Comparison of ENCODE assay signal across 16 cellular contexts in genomic region chr3:184601576-184602405, GRCh38. TPM values are rescaled to one million over a fixed set of nuclear protein-coding genes. Genes with fewer than 3 reads are reported as not detected.
DNase-seq lines count a peak whose midpoint lies in the region; ATAC-seq and TF ChIP-seq lines count a peak whose summit lies in the region.
"Had no signal": no experiment of that assay in that cellular context is flagged by ENCODE, and none has a peak within 500 bp of the region (broad histone marks: within the 10 kb centered on the region; RNA-seq: fewer than 3 reads in every experiment).

No MANE protein-coding gene starts in this region.

- H3K4me2 ChIP-seq in osteoblast (ENCODE audit: insufficient read depth, low read length): no peak overlapping the region

- H3K4me1 ChIP-seq in osteoblast (ENCODE audit: insufficient read depth, low read length) (no peaks in the 10 kb centered on the region), thyroid gland (peaks cover 10 to 26% of the 10 kb centered on the region in 2 donors)

- H3K9me3 ChIP-seq in osteoblast (ENCODE audit: low read depth, low read length) (no peaks in the 10 kb centered on the region), thyroid gland (no peaks in the 10 kb centered on the region)

- POLR2A ChIA-PET in RWPE1 (lab: Yijun Ruan, JAX; ENCODE audit: low non-redundant PET): no interaction called here

- ATAC-seq in HG02840 (IDR thresholded peaks at IDR 0.05; ENCODE audit: low FRiP score, unreplicated experiment): no peak

- no peaks in the 10 kb centered on the region for H4K20me1 ChIP-seq in osteoblast (ENCODE audit: insufficient read depth, low read length)

- 13% methylated on average over 29 to 35 of the region's 66 CpGs for WGBS in thyroid gland, 2 donors

- no peak overlapping the region for H3K4me3 ChIP-seq in osteoblast (ENCODE audit: insufficient read depth, low read length)
- no peak overlapping the region for H3K4me3 ChIP-seq in thyroid gland (replicated peaks in 1 of 3)

- H3K27ac Mint-ChIP-seq in glutamatergic neuron (ENCODE audit: unreplicated experiment): no peak overlapping the region
- H3K27ac Mint-ChIP-seq: CD4-positive, CD25-positive, alpha-beta regulatory T cell had no signal

- peaks cover 43% of the 10 kb centered on the region for H3K27me3 Mint-ChIP-seq in glutamatergic neuron (ENCODE audit: unreplicated experiment)

- TF ChIP-seq POLR2A in thyroid gland (IDR thresholded peaks at IDR 0.05): no peak

- TF ChIP-seq CTCF in RWPE1 (conservative IDR thresholded peaks at IDR 0.05; ENCODE audit: low read depth): no peak
- no peak for TF ChIP-seq CTCF in glutamatergic neuron (IDR thresholded peaks at IDR 0.05; ENCODE audit: partially characterized antibody, unreplicated experiment)
- no peak for TF ChIP-seq CTCF in osteoblast (IDR thresholded peaks at IDR 0.05; ENCODE audit: extremely low read depth, low read depth, low read length)
- TF ChIP-seq CTCF in thyroid gland (IDR thresholded peaks at IDR 0.05): no peak

- no peaks in the 10 kb centered on the region for H3K79me2 ChIP-seq in osteoblast (ENCODE audit: insufficient read depth, low read length)

- H3K27me3 ChIP-seq in osteoblast (ENCODE audit: insufficient read depth, low read length): peaks cover 54% of the 10 kb centered on the region
- peaks cover 6% of the 10 kb centered on the region for H3K27me3 ChIP-seq in thyroid gland

- H2AFZ ChIP-seq in osteoblast (ENCODE audit: low read length): no peak overlapping the region

- CTCF ChIA-PET in RWPE1 (lab: Yijun Ruan, JAX): interaction anchor here (1.0 kb wide), 1 partner anchor 88 kb away, joined by 7 read pairs; no protein-coding TSS in a partner anchor

- H3K36me3 Mint-ChIP-seq in glutamatergic neuron (ENCODE audit: unreplicated experiment): no peaks in the 10 kb centered on the region
- H3K36me3 Mint-ChIP-seq: CD4-positive, CD25-positive, alpha-beta regulatory T cell had no signal

- no peaks in the 10 kb centered on the region for H3K36me3 ChIP-seq in osteoblast (ENCODE audit: insufficient read depth, low read length)
- H3K36me3 ChIP-seq in thyroid gland: no peaks in the 10 kb centered on the region

- peaks cover 5% of the 10 kb centered on the region for H3K4me1 Mint-ChIP-seq in glutamatergic neuron (ENCODE audit: low read depth, unreplicated experiment)

- peak; percentile 17 for DNase-seq in ELF-1 (ENCODE audit: low read depth, low spot score)
- DNase-seq in RWPE1 (ENCODE audit: low spot score): no peak
- no peak for DNase-seq in glutamatergic neuron
- DNase-seq in osteoblast (ENCODE audit: insufficient read length, low spot score, missing footprints): peak; percentile 91
- no peak for DNase-seq in NOMO-1 treated with DMSO at 0.1 percent for 48 hours (lab: John Stamatoyannopoulos, UW; ENCODE audit: unreplicated experiment)
- DNase-seq in KG1 (lab: John Stamatoyannopoulos, UW): no peak
- DNase-seq in thyroid gland: no peak
- DNase-seq: activated CD4-positive, alpha-beta T cell treated with anti-CD3 and anti-CD28 coated beads, Interleukin-2, amount 50 U/mL, for 1 hour; activated gamma-delta T cell treated with Interleukin-2 at 50 U/mL for 16 hours; CD4-positive, CD25-positive, alpha-beta regulatory T cell; foreskin fibroblast; kidney glomerular epithelial cell; stimulated activated CD4-positive, alpha-beta T cell treated with anti-CD3 and anti-CD28 coated beads, Interleukin-2, amount 100 ng/mL, for 48 hours; stimulated activated naive CD4-positive, alpha-beta T cell treated with Interleukin-2 at 50 U/mL for 16 hours; T-helper 2 cell had no signal

- peak overlapping the region; percentile 70 for H3K4me3 Mint-ChIP-seq in glutamatergic neuron (ENCODE audit: unreplicated experiment)

- intact Hi-C loops in thyroid gland (cut with DNase I): no loop called here

- peaks cover 6% of the 10 kb centered on the region for H3K9me3 Mint-ChIP-seq in glutamatergic neuron (ENCODE audit: unreplicated experiment)

- peak overlapping the region; percentile 85 for H3K27ac ChIP-seq in RWPE1
- no peak overlapping the region for H3K27ac ChIP-seq in osteoblast (ENCODE audit: low read depth, low read length)
- no peak overlapping the region for H3K27ac ChIP-seq in thyroid gland

RNA-seq across cellular contexts. Expression of gene EPHB3, which starts 40.2 kb away (rescaled TPM):
- total RNA-seq in glutamatergic neuron (ENCODE audit: unreplicated experiment) (5.0 TPM), osteoblast (3.6 and 4.1 TPM in 2 replicates), thyroid gland (1 to 10 TPM in 2 of 4 donors, under 1 TPM in 2; 0.46 to 2.7 (median 1.1) TPM)
- total RNA-seq: CD4-positive, CD25-positive, alpha-beta regulatory T cell had no signal

Comparison
In these comparisons a context has a peak if more than half of its experiments do, and no peak if none do; other contexts are left out.
1. DNase-seq: peak in ELF-1 (single experiment) and osteoblast (single experiment); none in RWPE1 (single experiment), glutamatergic neuron (single experiment), NOMO-1 treated with DMSO at 0.1 percent for 48 hours (single experiment), KG1 (single experiment) and thyroid gland (0 of 2).